Comparison of ENCODE assay signal across 6 cellular contexts in genomic region chr19:12913871-12914690, GRCh38. TPM values are rescaled to one million over a fixed set of nuclear protein-coding genes. Genes with fewer than 3 reads are reported as not detected.
A peak's percentile ranks its signal among the peaks of the same experiment; 100 is the strongest.
DNase-seq lines count a peak whose midpoint lies in the region; TF ChIP-seq lines count a peak whose summit lies in the region.

No MANE protein-coding gene starts in this region.

- CTCF ChIA-PET in Caco-2 (lab: Charles Lee) = no interaction called here

- H3K27ac Mint-ChIP-seq in Caco-2 (ENCODE audit: unreplicated experiment) = no peak overlapping the region

- POLR2A ChIA-PET in Caco-2 (lab: Charles Lee) = no interaction called here

- H3K36me3 Mint-ChIP-seq in Caco-2 (ENCODE audit: insufficient read depth, unreplicated experiment) = peaks cover 11% of the 10 kb centered on the region

- intact Hi-C loops in Caco-2 (cut with micrococcal nuclease; ENCODE audit: unreplicated experiment) = no loop called here

- H3K36me3 ChIP-seq in muscle layer of colon (ENCODE audit: insufficient read depth, low read length) = no peaks in the 10 kb centered on the region
- no peaks in the 10 kb centered on the region for H3K36me3 ChIP-seq in Caco-2 (ENCODE audit: control insufficient read depth, insufficient read depth, low read length)

- no peaks in the 10 kb centered on the region for H3K27me3 Mint-ChIP-seq in Caco-2 (ENCODE audit: insufficient read depth, unreplicated experiment)

- peak overlapping the region; percentile 30 for H3K9ac ChIP-seq in muscle layer of colon (ENCODE audit: low read length)

- H3K4me1 ChIP-seq in muscle layer of colon (ENCODE audit: insufficient read depth, low read length) (peaks cover 22% of the 10 kb centered on the region), Caco-2 (no peaks in the 10 kb centered on the region)

- TF ChIP-seq CTCF in Caco-2 (IDR thresholded peaks at IDR 0.05; ENCODE audit: insufficient read depth in 1 of 2, low read depth in 1 of 2, low read length in 1 of 2, severe bottlenecking in 1 of 2, unreplicated experiment in 1 of 2) = no peak

- BruUV-seq in Caco-2 (replicated peaks; lab: Mats Ljungman, UMichigan) = no TSS peak

- no peaks in the 10 kb centered on the region for H3K9me3 ChIP-seq in muscle layer of colon (ENCODE audit: low read length)
- no peaks in the 10 kb centered on the region for H3K9me3 ChIP-seq in Caco-2

- no peaks in the 10 kb centered on the region for H3K4me1 Mint-ChIP-seq in Caco-2 (ENCODE audit: low read depth, unreplicated experiment)

- H3K9me3 Mint-ChIP-seq in Caco-2 (ENCODE audit: unreplicated experiment) = no peaks in the 10 kb centered on the region

- peak overlapping the region in 1 of 2 donors; percentile 46 for H3K4me3 ChIP-seq in muscle layer of colon (ENCODE audit: low read depth in 1 of 2, low read length in 2 of 2)
- no peak overlapping the region for H3K4me3 ChIP-seq in Caco-2 (ENCODE audit: low read depth, low read length)

- in situ Hi-C loops in G401 (cut with HindIII; ENCODE audit: low sequenced_read_pairs) = loop anchor here (25.0 kb wide), 1 partner anchor 148 kb away; no protein-coding TSS in a partner anchor

- no peaks in the 10 kb centered on the region for H3K27me3 ChIP-seq in muscle layer of colon (ENCODE audit: control insufficient read depth in 1 of 2, insufficient read depth in 2 of 2, low read length in 2 of 2)
- H3K27me3 ChIP-seq in Caco-2 (replicated peaks; ENCODE audit: control insufficient read depth, insufficient read depth, low read length) = no peaks in the 10 kb centered on the region

- peak; percentile 92 for DNase-seq in MV-4-11 (lab: John Stamatoyannopoulos, UW)
- peak; percentile 27 for DNase-seq in activated T-cell treated with anti-CD3 and anti-CD28 coated beads for 48 hours (ENCODE audit: low read depth)
- no peak for DNase-seq in Caco-2
- no peak for DNase-seq in NCI-H526 (lab: John Stamatoyannopoulos, UW)
- DNase-seq in G401 (ENCODE audit: low spot score) = no peak

- no peak overlapping the region for H3K4me3 Mint-ChIP-seq in Caco-2 (ENCODE audit: unreplicated experiment)

- H3K27ac ChIP-seq in muscle layer of colon (ENCODE audit: low read depth, low read length) = peak overlapping the region; percentile 99

RNA-seq across cellular contexts. Expression of gene SYCE2, which starts 5.0 kb away (rescaled TPM):
- 2.0 and 2.3 TPM in 2 replicates for total RNA-seq in Caco-2 (2022)
- total RNA-seq in G401 (2014; rRNA removed; shearing (Covaris generic)) = 0.17 and 0.31 TPM in 2 replicates

RNA-seq across cellular contexts. Expression of gene FARSA, which starts 19.4 kb away (rescaled TPM):
- total RNA-seq in Caco-2 (2022) = 75.9 and 88.6 TPM in 2 replicates
- total RNA-seq in G401 (2014; rRNA removed; shearing (Covaris generic)) = 142 and 150 TPM in 2 replicates

RNA-seq across cellular contexts. Expression of gene GCDH, which starts 23.1 kb away (rescaled TPM):
- 31.4 and 32.4 TPM in 2 replicates for total RNA-seq in Caco-2 (2022)
- 90.3 and 125 TPM in 2 replicates for total RNA-seq in G401 (2014; rRNA removed; shearing (Covaris generic))

RNA-seq across cellular contexts. Expression of gene CALR, which starts 24.3 kb away (rescaled TPM):
- 707 and 767 TPM in 2 replicates for total RNA-seq in Caco-2 (2022)
- 1,471 and 1,755 TPM in 2 replicates for total RNA-seq in G401 (2014; rRNA removed; shearing (Covaris generic))

RNA-seq across cellular contexts. Expression of gene KLF1, which starts 27.1 kb away (rescaled TPM):
- total RNA-seq in Caco-2 (2022) = not detected in 2 replicates
- total RNA-seq in G401 (2014; rRNA removed; shearing (Covaris generic)) = not detected in 2 replicates

Comparison
In these comparisons a context has a peak if more than half of its experiments do, and no peak if none do; other contexts are left out.
1. DNase-seq: peak in MV-4-11 (single experiment) and activated T-cell treated with anti-CD3 and anti-CD28 coated beads for 48 hours (single experiment); none in Caco-2 (0 of 2), NCI-H526 (0 of 2) and G401 (single experiment).